In the genomic region with DNA sequence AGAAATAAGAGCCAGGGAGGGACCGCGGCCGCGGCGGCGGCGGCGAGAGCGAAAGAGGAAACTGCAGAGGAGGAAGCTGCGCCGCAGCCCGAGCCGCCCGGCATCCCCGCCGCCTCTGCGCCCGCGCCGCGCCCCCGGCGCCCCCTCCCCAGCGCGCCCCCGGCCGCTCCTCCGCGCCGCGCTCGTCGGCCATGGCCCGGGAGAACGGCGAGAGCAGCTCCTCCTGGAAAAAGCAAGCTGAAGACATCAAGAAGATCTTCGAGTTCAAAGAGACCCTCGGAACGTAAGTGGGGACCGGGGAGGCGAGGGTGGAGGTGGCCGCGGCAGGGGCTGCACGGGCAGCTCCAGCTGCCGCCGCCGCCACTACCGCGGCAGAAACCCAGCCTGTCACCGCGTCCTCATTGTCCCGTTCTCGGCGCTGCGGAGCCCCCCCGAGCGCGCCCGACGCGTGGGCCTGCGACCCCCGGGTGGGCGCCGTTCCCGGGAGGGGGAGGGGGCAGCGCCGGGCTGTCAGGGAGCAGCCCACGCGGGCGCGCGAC, we compare ENCODE assay signal across 8 cellular contexts. TPM values are rescaled to one million over a fixed set of nuclear protein-coding genes. Genes with fewer than 3 reads are reported as not detected.
DNase-seq lines count a peak whose midpoint lies in the region; ATAC-seq and TF ChIP-seq lines count a peak whose summit lies in the region.

No MANE protein-coding gene starts in this region.

- H3K4me3 ChIP-seq in SK-N-MC (peak overlapping the region; percentile 85), heart right ventricle (peak overlapping the region; percentile 62 to 93 (median 84)), skin epidermis (peak overlapping the region; percentile 55 to 93 (median 86))

- 0 to 1% methylated on average over 49 to 72 of the region's 73 CpGs for WGBS in heart right ventricle, 2 donors

- peaks cover 4 to 26% (median 16%) of the 10 kb centered on the region in 9 donors for H3K4me1 ChIP-seq in heart right ventricle

- H3K9ac ChIP-seq in SK-N-MC (ENCODE audit: insufficient read length) = no peak overlapping the region

- DNase-seq in SK-N-MC (ENCODE audit: low read depth, low spot score) (no peak), heart right ventricle (peak in 1 of 2 donors; percentile 27), H4 (ENCODE audit: low spot score) (no peak), iPS-NIHi11 (ENCODE audit: low spot score) (no peak)

- H3K27ac ChIP-seq in SK-N-MC (no peak overlapping the region), heart right ventricle (peak overlapping the region in 9 of 10 donors; percentile 44 to 93 (median 79)), skin epidermis (peak overlapping the region; percentile 73 to 97 (median 93))

- peak; percentile 60 for ATAC-seq in GM18498 (IDR thresholded peaks at IDR 0.05; ENCODE audit: unreplicated experiment)
- peak; percentile 30 for ATAC-seq in HG02571 (IDR thresholded peaks at IDR 0.05; ENCODE audit: unreplicated experiment)
- peak in 5 of 8 donors; percentile 42 to 76 (median 58) for ATAC-seq in heart right ventricle
- no peak for ATAC-seq in GM21390 (IDR thresholded peaks at IDR 0.05; ENCODE audit: unreplicated experiment)

- intact Hi-C loops in heart right ventricle (cut with DNase I) = loop anchor here in 2 of 10 donors (10.0 kb wide), 1 partner anchor 355 kb away; no protein-coding TSS in a partner anchor

- no peak for TF ChIP-seq CTCF in heart right ventricle (IDR thresholded peaks at IDR 0.05)

- H3K9me3 ChIP-seq in SK-N-MC (ENCODE audit: low read depth, low read length) (no peaks in the 10 kb centered on the region), heart right ventricle (no peaks in the 10 kb centered on the region)

- no peaks in the 10 kb centered on the region for H3K36me3 ChIP-seq in SK-N-MC (ENCODE audit: insufficient read depth, low read length)
- H3K36me3 ChIP-seq in heart right ventricle = no peaks in the 10 kb centered on the region

- peaks cover 0 to 6% (median 4%) of the 10 kb centered on the region in 7 donors for H3K27me3 ChIP-seq in heart right ventricle

RNA-seq across cellular contexts. Expression of gene CAMK1D, which starts 0.3 kb away (rescaled TPM):
- 10 to 100 TPM in 2 of 10 donors, 1 to 10 TPM in 8; 2.0 to 17.7 (median 2.9) TPM for total RNA-seq in heart right ventricle
- polyA plus RNA-seq in heart right ventricle = 1 to 10 TPM; 1.3 to 1.7 TPM
- total RNA-seq in H4 (2014; rRNA removed; shearing (Covaris generic)) = 1.0 and 2.3 TPM in 2 replicates
